In genomic region chr19:38691938-38692457, GRCh38 we compare ENCODE assay signal across 9 cellular contexts. TPM values are rescaled to one million over a fixed set of nuclear protein-coding genes. Genes with fewer than 3 reads are reported as not detected.
DNase-seq lines count a peak whose midpoint lies in the region; ATAC-seq and TF ChIP-seq lines count a peak whose summit lies in the region.
"Had no signal": no experiment of that assay in that cellular context is flagged by ENCODE, and none has a peak within 500 bp of the region (broad histone marks: within the 10 kb centered on the region; RNA-seq: fewer than 3 reads in every experiment).

No MANE protein-coding gene starts in this region.

- H3K79me1 ChIP-seq in trophoblast cell (ENCODE audit: low read length) = peaks cover 43% of the 10 kb centered on the region

- intact Hi-C loops in CD8-positive, alpha-beta T cell (cut with DNase I, micrococcal nuclease) = loop anchor here in 1 of 2 experiments (5.0 kb wide), 2 partner anchors 35 to 55 kb away; no protein-coding TSS in a partner anchor

- H3K4me1 Mint-ChIP-seq in CD8-positive, alpha-beta T cell (ENCODE audit: low read depth) = peaks cover 53% of the 10 kb centered on the region
- peaks cover 70% of the 10 kb centered on the region for H3K4me1 Mint-ChIP-seq in T-helper 2 cell treated with Interferon-gamma antibody and Interleukin-4, amounts not matched to agents 5 μg/mL and 100 μg/mL, for 36 hours (ENCODE audit: low read depth)

- no peak overlapping the region for H3K9ac ChIP-seq in trophoblast cell (ENCODE audit: low read length)

- H3K27me3 ChIP-seq in CD8-positive, alpha-beta T cell (ENCODE audit: insufficient read depth, low read length) = no peaks in the 10 kb centered on the region
- H3K27me3 ChIP-seq in gastroesophageal sphincter (no peaks in the 10 kb centered on the region), trophoblast cell (ENCODE audit: insufficient read depth, low read length) (no peaks in the 10 kb centered on the region)

- H3K4me1 ChIP-seq in CD8-positive, alpha-beta T cell (ENCODE audit: insufficient read depth, low read length) = peaks cover 33% of the 10 kb centered on the region
- peaks cover 11 to 100% (median 56%) of the 10 kb centered on the region in 3 donors for H3K4me1 ChIP-seq in gastroesophageal sphincter
- peaks cover 46 to 54% of the 10 kb centered on the region in 2 experiments for H3K4me1 ChIP-seq in trophoblast cell (ENCODE audit: control insufficient read depth in 1 of 2, insufficient read depth in 2 of 2, low read length in 2 of 2)

- no peak for DNase-seq in CD8-positive, alpha-beta T cell
- DNase-seq in T-helper 2 cell treated with Interferon-gamma antibody and Interleukin-4, amounts not matched to agents 5 μg/mL and 100 μg/mL, for 36 hours (ENCODE audit: low spot score) = no peak
- DNase-seq in trophoblast cell (peak; percentile 94 to 95), DMS53 treated with DMSO at 0.1 percent for 48 hours (lab: John Stamatoyannopoulos, UW; ENCODE audit: unreplicated experiment) (no peak)
- no peak for DNase-seq in activated CD8-positive, alpha-beta memory T cell treated with anti-CD3 and anti-CD28 coated beads for 24 hours

- H3K18ac ChIP-seq in trophoblast cell (ENCODE audit: low read length) = peak overlapping the region; percentile 71

- H3K79me2 ChIP-seq in trophoblast cell (ENCODE audit: control insufficient read depth, insufficient read depth, low read length, poor library complexity) = peaks cover 39% of the 10 kb centered on the region

- H3K27ac ChIP-seq in CD8-positive, alpha-beta T cell (ENCODE audit: low read depth, low read length) = no peak overlapping the region
- H3K27ac ChIP-seq in gastroesophageal sphincter (peak overlapping the region; percentile 90 to 100 (median 94)), trophoblast cell (ENCODE audit: low read depth, low read length) (peak overlapping the region; percentile 86)

- H4K12ac ChIP-seq in trophoblast cell (ENCODE audit: low read depth, low read length) = no peak overlapping the region

- no peak overlapping the region for H3K4me3 Mint-ChIP-seq in CD8-positive, alpha-beta T cell
- H3K4me3 Mint-ChIP-seq in T-helper 2 cell treated with Interferon-gamma antibody and Interleukin-4, amounts not matched to agents 5 μg/mL and 100 μg/mL, for 36 hours = peak overlapping the region; percentile 9
- H3K4me3 Mint-ChIP-seq: activated naive CD8-positive, alpha-beta T cell had no signal

- H3K4ac ChIP-seq in trophoblast cell (ENCODE audit: low read depth, low read length) = no peak overlapping the region

- H3K36me3 Mint-ChIP-seq in CD8-positive, alpha-beta T cell = peaks cover 10% of the 10 kb centered on the region
- H3K36me3 Mint-ChIP-seq in T-helper 2 cell treated with Interferon-gamma antibody and Interleukin-4, amounts not matched to agents 5 μg/mL and 100 μg/mL, for 36 hours (ENCODE audit: low read depth) = peaks cover 26% of the 10 kb centered on the region

- CTCF ChIA-PET in CD8-positive, alpha-beta T cell (lab: Charles Lee) = no interaction called here

- peak overlapping the region; percentile 64 for H4K91ac ChIP-seq in trophoblast cell (ENCODE audit: low read depth, low read length)

- POLR2A ChIA-PET in CD8-positive, alpha-beta T cell (lab: Charles Lee) = interaction anchor here (0.5 to 0.6 kb wide), 2 partner anchors 23 to 113 kb away, joined by 4 to 7 read pairs; no protein-coding TSS in a partner anchor

- TF ChIP-seq POLR2A in gastroesophageal sphincter (IDR thresholded peaks at IDR 0.05) = peak; percentile 55 to 61

- H3K27me3 Mint-ChIP-seq in CD8-positive, alpha-beta T cell (ENCODE audit: low read depth) = peaks cover 3% of the 10 kb centered on the region
- no peaks in the 10 kb centered on the region for H3K27me3 Mint-ChIP-seq in T-helper 2 cell treated with Interferon-gamma antibody and Interleukin-4, amounts not matched to agents 5 μg/mL and 100 μg/mL, for 36 hours (ENCODE audit: low read depth)
- H3K27me3 Mint-ChIP-seq: activated naive CD8-positive, alpha-beta T cell had no signal

- peak overlapping the region; percentile 57 for H3K27ac Mint-ChIP-seq in CD8-positive, alpha-beta T cell
- H3K27ac Mint-ChIP-seq in T-helper 2 cell treated with Interferon-gamma antibody and Interleukin-4, amounts not matched to agents 5 μg/mL and 100 μg/mL, for 36 hours = peak overlapping the region; percentile 46
- H3K27ac Mint-ChIP-seq: activated naive CD8-positive, alpha-beta T cell had no signal

- no peaks in the 10 kb centered on the region for H3K9me3 ChIP-seq in CD8-positive, alpha-beta T cell (ENCODE audit: low read length)
- H3K9me3 ChIP-seq in gastroesophageal sphincter (no peaks in the 10 kb centered on the region), trophoblast cell (ENCODE audit: insufficient read depth, low read depth, low read length) (no peaks in the 10 kb centered on the region)

- no peak overlapping the region for H2AFZ ChIP-seq in trophoblast cell (ENCODE audit: insufficient read depth, low read length, poor library complexity)

- no peak overlapping the region for H4K8ac ChIP-seq in trophoblast cell (ENCODE audit: low read depth, low read length)

- no peak overlapping the region for H3K23ac ChIP-seq in trophoblast cell (ENCODE audit: low read length)

- no peaks in the 10 kb centered on the region for H3K9me3 Mint-ChIP-seq in CD8-positive, alpha-beta T cell
- H3K9me3 Mint-ChIP-seq in T-helper 2 cell treated with Interferon-gamma antibody and Interleukin-4, amounts not matched to agents 5 μg/mL and 100 μg/mL, for 36 hours = no peaks in the 10 kb centered on the region

- peak overlapping the region; percentile 78 for H2BK12ac ChIP-seq in trophoblast cell (ENCODE audit: low read length)

- no peaks in the 10 kb centered on the region for H3K36me3 ChIP-seq in CD8-positive, alpha-beta T cell (ENCODE audit: insufficient read depth, low read length)
- no peaks in the 10 kb centered on the region for H3K36me3 ChIP-seq in gastroesophageal sphincter
- peaks cover 40 to 42% of the 10 kb centered on the region in 2 experiments for H3K36me3 ChIP-seq in trophoblast cell (ENCODE audit: control insufficient read depth in 1 of 2, insufficient read depth in 2 of 2, low read length in 2 of 2)

- WGBS in gastroesophageal sphincter (ENCODE audit: low coverage in 1 of 2), 2 donors = 13 to 60% methylated on average over 2 to 6 of the region's 15 CpGs
- WGBS in trophoblast cell (ENCODE audit: extremely low coverage, insufficient coverage, insufficient read length) = no CpG with 5 or more reads among the region's 15 CpGs

- no peak for ATAC-seq in CD8-positive, alpha-beta T cell
- ATAC-seq in gastroesophageal sphincter (peak; percentile 91), GM18520 (IDR thresholded peaks at IDR 0.05; ENCODE audit: unreplicated experiment) (no peak), HG02938 (IDR thresholded peaks at IDR 0.05; ENCODE audit: unreplicated experiment) (no peak)

- peak; percentile 74 for TF ChIP-seq EP300 in gastroesophageal sphincter (IDR thresholded peaks at IDR 0.05)

- H2BK5ac ChIP-seq in trophoblast cell (ENCODE audit: low read depth, low read length, poor library complexity) = peak overlapping the region; percentile 74

- no peak overlapping the region for H3K4me3 ChIP-seq in CD8-positive, alpha-beta T cell (ENCODE audit: low read depth, low read length)
- peak overlapping the region in 1 of 2 donors; percentile 8 for H3K4me3 ChIP-seq in gastroesophageal sphincter
- no peak overlapping the region for H3K4me3 ChIP-seq in trophoblast cell (ENCODE audit: low read depth, low read length)

- peak overlapping the region; percentile 40 for H2BK120ac ChIP-seq in trophoblast cell (ENCODE audit: insufficient read depth, low read length, poor library complexity)

- peak overlapping the region; percentile 77 for H3K14ac ChIP-seq in trophoblast cell (ENCODE audit: low read length)

- TF ChIP-seq CTCF in CD8-positive, alpha-beta T cell (IDR thresholded peaks at IDR 0.05) = no peak
- no peak for TF ChIP-seq CTCF in gastroesophageal sphincter (IDR thresholded peaks at IDR 0.05)

- no peak overlapping the region for H3K4me2 ChIP-seq in trophoblast cell (ENCODE audit: low read length)

- H2AK5ac ChIP-seq in trophoblast cell (ENCODE audit: low read length) = no peak overlapping the region

RNA-seq across cellular contexts. Expression of gene ACTN4, which starts 44.5 kb away (rescaled TPM):
- total RNA-seq in CD8-positive, alpha-beta T cell = 100 to 1,000 TPM; 110 to 111 TPM
- total RNA-seq in gastroesophageal sphincter = 100 to 1,000 TPM; 337 to 938 (median 507) TPM
- 442 and 468 TPM in 2 replicates for polyA plus RNA-seq in trophoblast cell (2013)

RNA-seq across cellular contexts. Expression of gene CAPN12, which starts 52.3 kb away (rescaled TPM):
- total RNA-seq in CD8-positive, alpha-beta T cell = 1 to 10 TPM; 2.7 to 3.2 TPM
- 1 to 10 TPM in 2 of 4 donors, under 1 TPM in 1, not detected in 1; 0.93 to 2.2 (median 1.1) TPM for total RNA-seq in gastroesophageal sphincter
- polyA plus RNA-seq in trophoblast cell (2013) = 11.0 and 11.5 TPM in 2 replicates

Comparison
In these comparisons a context has a peak if more than half of its experiments do, and no peak if none do; other contexts are left out.
1. DNase-seq: peak in trophoblast cell (2 of 2); none in CD8-positive, alpha-beta T cell (0 of 7), T-helper 2 cell treated with Interferon-gamma antibody and Interleukin-4, amounts not matched to agents 5 μg/mL and 100 μg/mL, for 36 hours (single experiment), activated CD8-positive, alpha-beta memory T cell treated with anti-CD3 and anti-CD28 coated beads for 24 hours (single experiment) and DMS53 treated with DMSO at 0.1 percent for 48 hours (single experiment).